ENCODE assay signal across 8 cellular contexts in genomic region chr14:104876251-104876699, GRCh38. TPM values are rescaled to one million over a fixed set of nuclear protein-coding genes. Genes with fewer than 3 reads are reported as not detected.
DNase-seq lines count a peak whose midpoint lies in the region; ATAC-seq, FAIRE-seq and TF ChIP-seq lines count a peak whose summit lies in the region.

No MANE protein-coding gene starts in this region.

- H3F3A ChIP-seq in neural progenitor cell (ENCODE audit: low read depth): peaks cover 4% of the 10 kb centered on the region

- peak; percentile 43 for DNase-seq in OCI-LY7 (ENCODE audit: low spot score)
- DNase-seq in cardiac fibroblast (ENCODE audit: low read depth in 2 of 2): peak; percentile 44 to 53
- DNase-seq in neural progenitor cell (ENCODE audit: low spot score): peak; percentile 40
- no peak for DNase-seq in coronary artery (ENCODE audit: low spot score)
- no peak for DNase-seq in mesenteric fat pad (ENCODE audit: low spot score)
- DNase-seq in SHP77 treated with DMSO at 0.1 percent for 48 hours (lab: John Stamatoyannopoulos, UW): no peak

- CTCF ChIA-PET in OCI-LY7 (lab: Charles Lee; ENCODE audit: unreplicated experiment): interaction anchor here (0.6 kb wide), 1 partner anchor 84 kb away, joined by 31 read pairs; no protein-coding TSS in a partner anchor

- peak overlapping the region; percentile 42 for H3K27ac Mint-ChIP-seq in neural progenitor cell

- H3K36me3 ChIP-seq in OCI-LY7 (ENCODE audit: insufficient read depth, low read length) (no peaks in the 10 kb centered on the region), neural progenitor cell (no peaks in the 10 kb centered on the region)

- H3K27ac ChIP-seq in OCI-LY7 (ENCODE audit: low read depth, low read length, poor library complexity, severe bottlenecking): no peak overlapping the region
- H3K27ac ChIP-seq in neural progenitor cell: no peak overlapping the region
- no peak overlapping the region for H3K27ac ChIP-seq in coronary artery

- H3K36me3 Mint-ChIP-seq in neural progenitor cell: no peaks in the 10 kb centered on the region

- intact Hi-C loops in OCI-LY7 (cut with micrococcal nuclease; ENCODE audit: unreplicated experiment): loop anchor here (5.0 kb wide), 1 partner anchor 124 kb away; the partner anchor contains the start of gene SIVA1

- H3K4me3 ChIP-seq in OCI-LY7 (ENCODE audit: low read depth, low read length, poor library complexity, severe bottlenecking) (no peak overlapping the region), cardiac fibroblast (replicated peaks in 1 of 2; ENCODE audit: low read depth in 2 of 2, low read length in 2 of 2) (no peak overlapping the region), neural progenitor cell (no peak overlapping the region), coronary artery (no peak overlapping the region)

- H3K4me2 ChIP-seq in OCI-LY7 (ENCODE audit: low read length) (peak overlapping the region; percentile 32; the same call in 1 of the 2 replicates), neural progenitor cell (no peak overlapping the region)

- H3K9me3 ChIP-seq in OCI-LY7 (ENCODE audit: low read length) (no peaks in the 10 kb centered on the region), neural progenitor cell (ENCODE audit: low read depth) (no peaks in the 10 kb centered on the region)

- peaks cover 7% of the 10 kb centered on the region for H3K27me3 Mint-ChIP-seq in neural progenitor cell (ENCODE audit: insufficient read depth, low read depth)

- POLR2A ChIA-PET in OCI-LY7 (lab: Charles Lee): no interaction called here

- peak; percentile 88 for FAIRE-seq in G401.6 (lab: Jason Lieb, UNC)

- no peak for TF ChIP-seq CTCF in OCI-LY7 (conservative IDR thresholded peaks at IDR 0.05; ENCODE audit: low read length)
- no peak for TF ChIP-seq CTCF in cardiac fibroblast (IDR thresholded peaks at IDR 0.05; ENCODE audit: low read depth, low read length)
- no peak for TF ChIP-seq CTCF in neural progenitor cell (IDR thresholded peaks at IDR 0.05)
- TF ChIP-seq CTCF in coronary artery (IDR thresholded peaks at IDR 0.05): no peak

- H2AFZ ChIP-seq in OCI-LY7 (ENCODE audit: low read length): no peak overlapping the region
- no peak overlapping the region for H2AFZ ChIP-seq in neural progenitor cell (replicated peaks)

- no peaks in the 10 kb centered on the region for H3K9me3 Mint-ChIP-seq in neural progenitor cell

- H3K9me2 ChIP-seq in OCI-LY7 (ENCODE audit: insufficient read depth, low read length): no peaks in the 10 kb centered on the region

- no peak for ATAC-seq in GM21786 (IDR thresholded peaks at IDR 0.05; ENCODE audit: unreplicated experiment)

- no peaks in the 10 kb centered on the region for H3K27me3 ChIP-seq in neural progenitor cell

- no peak overlapping the region for H3K4me3 Mint-ChIP-seq in neural progenitor cell

- no peaks in the 10 kb centered on the region for H4K20me1 ChIP-seq in OCI-LY7 (ENCODE audit: insufficient read depth, low read length)
- H4K20me1 ChIP-seq in neural progenitor cell (ENCODE audit: low read depth): peaks cover 28% of the 10 kb centered on the region

- H3K4me1 ChIP-seq in OCI-LY7 (ENCODE audit: insufficient read depth, low read length, poor library complexity, severe bottlenecking) (peaks cover 4% of the 10 kb centered on the region), neural progenitor cell (peaks cover 13% of the 10 kb centered on the region)

- no peaks in the 10 kb centered on the region for H3K79me2 ChIP-seq in OCI-LY7 (ENCODE audit: insufficient read depth, low read depth, low read length)
- H3K79me2 ChIP-seq in neural progenitor cell (ENCODE audit: low read depth): no peaks in the 10 kb centered on the region

- BruUV-seq in OCI-LY7 (replicated peaks; lab: Mats Ljungman, UMichigan): no TSS peak

- H3K4me1 Mint-ChIP-seq in neural progenitor cell: peaks cover 13% of the 10 kb centered on the region

- H3K9ac ChIP-seq in neural progenitor cell: no peak overlapping the region

RNA-seq across cellular contexts. Expression of gene CEP170B, which starts 11.2 kb away (rescaled TPM):
- total RNA-seq in OCI-LY7 (2014; rRNA removed; shearing (Covaris generic)): 0.16 TPM in 1 of 2 replicates, not detected in the other
- total RNA-seq in OCI-LY7 (2022) (0.09 and 0.10 TPM in 2 replicates), neural progenitor cell (ENCODE audit: low replicate concordance) (3.0 and 13.7 TPM in 2 replicates), mesenteric fat pad (38.3 TPM)

RNA-seq across cellular contexts. Expression of gene PLD4, which starts 48.4 kb away (rescaled TPM):
- total RNA-seq in OCI-LY7 (2014; rRNA removed; shearing (Covaris generic)): 0.66 TPM in 1 of 2 replicates, not detected in the other
- total RNA-seq in OCI-LY7 (2022): 3.7 and 5.1 TPM in 2 replicates
- not detected in 2 replicates for total RNA-seq in neural progenitor cell (ENCODE audit: low replicate concordance)
- 0.06 TPM for total RNA-seq in mesenteric fat pad

Comparison
In these comparisons a context has a peak if more than half of its experiments do, and no peak if none do; other contexts are left out.
1. DNase-seq: peak in OCI-LY7 (single experiment), cardiac fibroblast (2 of 2) and neural progenitor cell (single experiment); none in coronary artery (single experiment), mesenteric fat pad (single experiment) and SHP77 treated with DMSO at 0.1 percent for 48 hours (single experiment).